ENCODE assay signal across 8 cellular contexts in genomic region chr10:114632869-114633715, GRCh38. TPM values are rescaled to one million over a fixed set of nuclear protein-coding genes. Genes with fewer than 3 reads are reported as not detected.
DNase-seq lines count a peak whose midpoint lies in the region; TF ChIP-seq lines count a peak whose summit lies in the region.

No MANE protein-coding gene starts in this region.

- no peak for TF ChIP-seq POLR2A in suprapubic skin (IDR thresholded peaks at IDR 0.05)

- peaks cover 50% of the 10 kb centered on the region for H3K4me1 ChIP-seq in suprapubic skin

- DNase-seq in EL: peak; percentile 97
- peak; percentile 83 for DNase-seq in HK-2 (ENCODE audit: unreplicated experiment)
- DNase-seq in kidney epithelial cell (ENCODE audit: low read depth): peak; percentile 97
- peak in 1 of 2 donors; percentile 73 for DNase-seq in suprapubic skin (ENCODE audit: low spot score in 2 of 2)
- DNase-seq in SHP77 treated with DMSO at 0.1 percent for 48 hours (lab: John Stamatoyannopoulos, UW): no peak
- DNase-seq in NCI-H2081 treated with DMSO at 0.1 percent for 48 hours (lab: John Stamatoyannopoulos, UW): no peak
- DNase-seq in SKM-1 treated with dmso at 0.1 percent for 144 hours (lab: John Stamatoyannopoulos, UW; ENCODE audit: unreplicated experiment): no peak

- peak overlapping the region; percentile 89 to 96 (median 90) for H3K4me3 Mint-ChIP-seq in brain

- no peaks in the 10 kb centered on the region for H3K27me3 ChIP-seq in kidney epithelial cell (ENCODE audit: control insufficient read depth, insufficient read depth, low read length)
- H3K27me3 ChIP-seq in suprapubic skin: no peaks in the 10 kb centered on the region

- no peak for TF ChIP-seq EP300 in suprapubic skin (IDR thresholded peaks at IDR 0.05)

- H3K27ac Mint-ChIP-seq in brain: peak overlapping the region in 4 of 5 experiments; percentile 78 to 94 (median 88)

- no peaks in the 10 kb centered on the region for H3K36me3 Mint-ChIP-seq in brain

- H3K27me3 Mint-ChIP-seq in brain: peaks cover 55% of the 10 kb centered on the region

- TF ChIP-seq CTCF in brain (conservative IDR thresholded peaks at IDR 0.05) (no peak), kidney epithelial cell (IDR thresholded peaks at IDR 0.05; ENCODE audit: insufficient read depth, low read length, poor library complexity, severe bottlenecking) (no peak), suprapubic skin (IDR thresholded peaks at IDR 0.05) (no peak)

- H3K27ac ChIP-seq in suprapubic skin: peak overlapping the region; percentile 75

- 24% methylated on average over 13 of the region's 13 CpGs for WGBS in suprapubic skin

- H3K36me3 ChIP-seq in kidney epithelial cell (ENCODE audit: control insufficient read depth, insufficient read depth, low read length) (no peaks in the 10 kb centered on the region), suprapubic skin (no peaks in the 10 kb centered on the region)

- H3K4me3 ChIP-seq in kidney epithelial cell (ENCODE audit: low read depth, low read length) (no peak overlapping the region), suprapubic skin (peak overlapping the region; percentile 60)

- peaks cover 65% of the 10 kb centered on the region for H3K4me1 Mint-ChIP-seq in brain

- no peaks in the 10 kb centered on the region for H3K9me3 ChIP-seq in suprapubic skin

- no peaks in the 10 kb centered on the region for H3K9me3 Mint-ChIP-seq in brain

RNA-seq across cellular contexts. Expression of gene ABLIM1, which starts 25.0 kb away (rescaled TPM):
- 46.0 TPM for polyA plus RNA-seq in brain (ENCODE audit: insufficient read depth, low read depth, low replicate concordance)
- 41.9 and 51.9 TPM in 2 replicates for total RNA-seq in kidney epithelial cell
- 100 to 1,000 TPM; 156 to 278 (median 213) TPM for total RNA-seq in suprapubic skin

Comparison
In these comparisons a context has a peak if more than half of its experiments do, and no peak if none do; other contexts are left out.
1. DNase-seq: peak in EL (single experiment), HK-2 (single experiment) and kidney epithelial cell (single experiment); none in SHP77 treated with DMSO at 0.1 percent for 48 hours (single experiment), NCI-H2081 treated with DMSO at 0.1 percent for 48 hours (single experiment) and SKM-1 treated with dmso at 0.1 percent for 144 hours (single experiment).